8 cellular contexts compared by ENCODE assay signal in the genomic region with DNA sequence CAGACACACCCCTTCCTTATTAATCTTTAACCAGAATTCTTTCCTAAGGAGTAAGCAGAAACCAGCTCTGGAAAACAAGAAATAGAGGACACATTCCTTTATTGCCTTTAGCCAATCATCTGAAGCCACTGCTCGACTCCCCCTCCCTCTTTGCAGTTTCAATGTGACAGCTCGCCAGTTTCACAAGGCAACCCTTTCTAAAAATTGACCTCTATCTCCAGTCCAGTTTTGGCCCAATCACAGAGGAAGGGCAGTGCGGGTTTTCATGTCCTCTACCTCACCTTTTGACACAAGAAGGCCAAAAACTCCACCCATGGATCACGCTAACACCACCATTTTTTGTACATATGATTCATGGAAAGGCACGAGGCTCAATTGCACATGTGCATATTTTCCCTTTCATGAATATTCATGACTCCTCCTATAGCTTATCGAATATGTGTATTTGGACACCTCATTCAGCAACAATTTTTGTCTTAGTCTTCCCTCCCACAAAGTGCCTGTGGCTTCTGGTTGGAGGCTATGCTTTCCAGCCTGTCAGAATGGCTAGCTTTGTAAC. TPM values are rescaled to one million over a fixed set of nuclear protein-coding genes. Genes with fewer than 3 reads are reported as not detected.
A peak's percentile ranks its signal among the peaks of the same experiment; 100 is the strongest.
DNase-seq lines count a peak whose midpoint lies in the region; ATAC-seq and TF ChIP-seq lines count a peak whose summit lies in the region.

No MANE protein-coding gene starts in this region.

- no peak overlapping the region for H4K8ac ChIP-seq in mesenchymal stem cell (ENCODE audit: low read length)

- dilution Hi-C loops in mammary epithelial cell (cut with HindIII; ENCODE audit: low sequenced_read_pairs), result no loop called here

- CTCF ChIA-PET in mammary epithelial cell (lab: Charles Lee; ENCODE audit: low non-redundant PET), result no interaction called here

- H2AFZ ChIP-seq in mammary epithelial cell (ENCODE audit: low read depth, low read length) (no peak overlapping the region), mesenchymal stem cell (ENCODE audit: low read depth, low read length) (peak overlapping the region; percentile 30)

- no peak overlapping the region for H2AK5ac ChIP-seq in mesenchymal stem cell (ENCODE audit: low read length, severe bottlenecking)

- no peak overlapping the region for H3K23ac ChIP-seq in mesenchymal stem cell (ENCODE audit: low read length in 2 of 2)

- DNase-seq in Daoy (ENCODE audit: low read depth) (peak; percentile 84), mammary epithelial cell (peak; percentile 74), mesenchymal stem cell (peak; percentile 97), SK-N-DZ (ENCODE audit: low spot score) (no peak), midbrain (lab: John Stamatoyannopoulos, UW) (no peak), middle frontal gyrus (ENCODE audit: extremely low spot score, low spot score) (no peak)

- H3K4me1 ChIP-seq in mammary epithelial cell (ENCODE audit: insufficient read depth, low read length), result peaks cover 6% of the 10 kb centered on the region
- H3K4me1 ChIP-seq in mesenchymal stem cell (ENCODE audit: control insufficient read depth, insufficient read depth, low read depth, low read length), result peaks cover 13% of the 10 kb centered on the region

- no peaks in the 10 kb centered on the region for H3K79me1 ChIP-seq in mesenchymal stem cell (replicated peaks; ENCODE audit: low read length, poor library complexity, severe bottlenecking)

- peak; percentile 36 for ATAC-seq in HG03354 (IDR thresholded peaks at IDR 0.05; ENCODE audit: poor library complexity, severe bottlenecking, unreplicated experiment)
- no peak for ATAC-seq in GM18505 (IDR thresholded peaks at IDR 0.05; ENCODE audit: unreplicated experiment)

- no peak overlapping the region for H2BK15ac ChIP-seq in mesenchymal stem cell (ENCODE audit: low read depth, poor library complexity, severe bottlenecking)

- H4K20me1 ChIP-seq in mammary epithelial cell (ENCODE audit: insufficient read depth, low read length), result no peaks in the 10 kb centered on the region

- no TSS peak for BruUV-seq in mammary epithelial cell (replicated peaks; lab: Mats Ljungman, UMichigan)

- H2BK12ac ChIP-seq in mesenchymal stem cell (ENCODE audit: low read length in 2 of 2), result peak overlapping the region in 1 of 2 experiments; percentile 38

- peak overlapping the region; percentile 13 for H2BK120ac ChIP-seq in mesenchymal stem cell (ENCODE audit: low read depth, low read length)

- H3K4me2 ChIP-seq in mammary epithelial cell (ENCODE audit: insufficient read depth, low read depth, low read length) (no peak overlapping the region), mesenchymal stem cell (ENCODE audit: low read length, poor library complexity, severe bottlenecking) (peak overlapping the region; percentile 63)

- intact Hi-C loops in mammary epithelial cell (cut with micrococcal nuclease), result no loop called here

- no peak overlapping the region for H3K27ac ChIP-seq in mammary epithelial cell (ENCODE audit: insufficient read depth, low read depth, low read length)
- peak overlapping the region; percentile 98 for H3K27ac ChIP-seq in mesenchymal stem cell (ENCODE audit: low read length, poor library complexity, severe bottlenecking)

- H3K36me3 ChIP-seq in mammary epithelial cell (ENCODE audit: insufficient read depth, low read length) (no peaks in the 10 kb centered on the region), mesenchymal stem cell (ENCODE audit: control insufficient read depth in 1 of 2, insufficient read depth in 2 of 2, low read depth in 1 of 2, low read length in 2 of 2) (no peaks in the 10 kb centered on the region)

- H3K9ac ChIP-seq in mammary epithelial cell (ENCODE audit: insufficient read depth, low read length), result no peak overlapping the region
- peak overlapping the region; percentile 89 for H3K9ac ChIP-seq in mesenchymal stem cell (ENCODE audit: low read length)

- no peak for TF ChIP-seq CTCF in mammary epithelial cell (conservative IDR thresholded peaks at IDR 0.05 in 1 of 2, IDR thresholded peaks at IDR 0.05 in 1 of 2; ENCODE audit: extremely low read depth in 1 of 2, insufficient read depth in 1 of 2, low read depth in 1 of 2, low read length in 2 of 2)

- no peak overlapping the region for H3K4me3 ChIP-seq in mammary epithelial cell (replicated peaks in 1 of 3; ENCODE audit: insufficient read depth in 1 of 3, low read depth in 2 of 3, low read length in 3 of 3)
- H3K4me3 ChIP-seq in mesenchymal stem cell (ENCODE audit: insufficient read depth in 1 of 2, low read depth in 1 of 2, low read length in 2 of 2), result peak overlapping the region in 1 of 2 experiments; percentile 49

- H3K4ac ChIP-seq in mesenchymal stem cell (ENCODE audit: low read depth in 1 of 2, low read length in 2 of 2), result peak overlapping the region in 1 of 2 experiments; percentile 64

- in situ Hi-C loops in mammary epithelial cell (cut with MboI; ENCODE audit: low sequenced_read_pairs in 2 of 2), result no loop called here

- no peak overlapping the region for H4K91ac ChIP-seq in mesenchymal stem cell (ENCODE audit: low read length)

- no peaks in the 10 kb centered on the region for H3K79me2 ChIP-seq in mammary epithelial cell (ENCODE audit: insufficient read depth, low read length)

- H2BK5ac ChIP-seq in mesenchymal stem cell (ENCODE audit: low read depth, low read length, poor library complexity, severe bottlenecking), result peak overlapping the region; percentile 85

- H3K27me3 ChIP-seq in mammary epithelial cell (ENCODE audit: insufficient read depth, low read length) (no peaks in the 10 kb centered on the region), mesenchymal stem cell (ENCODE audit: control insufficient read depth in 1 of 2, insufficient read depth in 1 of 2, low read length in 2 of 2) (no peaks in the 10 kb centered on the region)

- H3K9me3 ChIP-seq in mammary epithelial cell (replicated peaks; ENCODE audit: insufficient read depth, low read length), result no peaks in the 10 kb centered on the region
- no peaks in the 10 kb centered on the region for H3K9me3 ChIP-seq in mesenchymal stem cell (ENCODE audit: control insufficient read depth, low read length)

- no peak overlapping the region for H3K14ac ChIP-seq in mesenchymal stem cell (ENCODE audit: low read length in 2 of 2)

- no peak overlapping the region for H3K18ac ChIP-seq in mesenchymal stem cell (ENCODE audit: low read depth in 1 of 2, low read length in 2 of 2)

- WGBS in mammary epithelial cell (ENCODE audit: low coverage, missing lambda C conversion rate), result 80% methylated on average over 6 of the region's 6 CpGs
- 14% methylated on average over 6 of the region's 6 CpGs for WGBS in mesenchymal stem cell

- TF ChIP-seq POLR2A in GM18505 (IDR thresholded peaks at IDR 0.05; ENCODE audit: borderline replicate concordance, extremely low read depth, insufficient read depth, insufficient read length), result no peak

RNA-seq across cellular contexts. Expression of gene IFIT3, which starts 24.3 kb away (rescaled TPM):
- 28.3 and 31.5 TPM in 2 replicates for total RNA-seq in Daoy (2014; rRNA removed; shearing (Covaris generic))
- total RNA-seq in mammary epithelial cell, result 1 to 10 TPM; 2.5 to 3.6 TPM
- polyA plus RNA-seq in mammary epithelial cell, result 2.2 TPM
- polyA minus RNA-seq in mammary epithelial cell, result 0.67 TPM
- polyA plus RNA-seq in mesenchymal stem cell (2013, experiment 1 of 2), result 29.1 TPM
- polyA plus RNA-seq in mesenchymal stem cell (2013, experiment 2 of 2), result 30.3 TPM
- polyA plus RNA-seq in SK-N-DZ (2014; cell fraction: cytosol; rRNA removed), result not detected in 2 replicates
- not detected in 2 replicates for polyA plus RNA-seq in SK-N-DZ (2014; cell fraction: nucleus; rRNA removed)

RNA-seq across cellular contexts. Expression of gene IFIT1B, which starts 25.7 kb away (rescaled TPM):
- 0.09 TPM in 1 of 2 replicates, not detected in the other for total RNA-seq in Daoy (2014; rRNA removed; shearing (Covaris generic))
- not detected for total RNA-seq in mammary epithelial cell
- not detected for polyA plus RNA-seq in mammary epithelial cell
- not detected for polyA minus RNA-seq in mammary epithelial cell
- polyA plus RNA-seq in mesenchymal stem cell (2013, experiment 1 of 2), result 0.03 TPM
- not detected for polyA plus RNA-seq in mesenchymal stem cell (2013, experiment 2 of 2)
- not detected in 2 replicates for polyA plus RNA-seq in SK-N-DZ (2014; cell fraction: cytosol; rRNA removed)
- polyA plus RNA-seq in SK-N-DZ (2014; cell fraction: nucleus; rRNA removed), result not detected in 2 replicates

RNA-seq across cellular contexts. Expression of gene IFIT1, which starts 40.3 kb away (rescaled TPM):
- 13.7 and 17.3 TPM in 2 replicates for total RNA-seq in Daoy (2014; rRNA removed; shearing (Covaris generic))
- 1 to 10 TPM in 1 of 2 donors, under 1 TPM in 1; 0.50 to 1.2 TPM for total RNA-seq in mammary epithelial cell
- 0.37 TPM for polyA plus RNA-seq in mammary epithelial cell
- 3.5 TPM for polyA minus RNA-seq in mammary epithelial cell
- polyA plus RNA-seq in mesenchymal stem cell (2013, experiment 1 of 2), result 26.8 TPM
- polyA plus RNA-seq in mesenchymal stem cell (2013, experiment 2 of 2), result 26.9 TPM
- polyA plus RNA-seq in SK-N-DZ (2014; cell fraction: cytosol; rRNA removed), result not detected in 2 replicates
- polyA plus RNA-seq in SK-N-DZ (2014; cell fraction: nucleus; rRNA removed), result 0.12 TPM in 1 of 2 replicates, not detected in the other

RNA-seq across cellular contexts. Expression of gene IFIT2, which starts 50.3 kb away (rescaled TPM):
- total RNA-seq in Daoy (2014; rRNA removed; shearing (Covaris generic)), result 7.1 and 8.5 TPM in 2 replicates
- 1 to 10 TPM; 1.1 to 1.2 TPM for total RNA-seq in mammary epithelial cell
- polyA plus RNA-seq in mammary epithelial cell, result 0.41 TPM
- not detected for polyA minus RNA-seq in mammary epithelial cell
- 4.6 TPM for polyA plus RNA-seq in mesenchymal stem cell (2013, experiment 1 of 2)
- polyA plus RNA-seq in mesenchymal stem cell (2013, experiment 2 of 2), result 4.7 TPM
- polyA plus RNA-seq in SK-N-DZ (2014; cell fraction: cytosol; rRNA removed), result not detected in 2 replicates
- not detected in 2 replicates for polyA plus RNA-seq in SK-N-DZ (2014; cell fraction: nucleus; rRNA removed)

Comparison
In these comparisons a context has a peak if more than half of its experiments do, and no peak if none do; other contexts are left out.
1. DNase-seq: peak in Daoy (single experiment), mammary epithelial cell (single experiment) and mesenchymal stem cell (single experiment); none in SK-N-DZ (single experiment), midbrain (single experiment) and middle frontal gyrus (single experiment).